In the genomic region with DNA sequence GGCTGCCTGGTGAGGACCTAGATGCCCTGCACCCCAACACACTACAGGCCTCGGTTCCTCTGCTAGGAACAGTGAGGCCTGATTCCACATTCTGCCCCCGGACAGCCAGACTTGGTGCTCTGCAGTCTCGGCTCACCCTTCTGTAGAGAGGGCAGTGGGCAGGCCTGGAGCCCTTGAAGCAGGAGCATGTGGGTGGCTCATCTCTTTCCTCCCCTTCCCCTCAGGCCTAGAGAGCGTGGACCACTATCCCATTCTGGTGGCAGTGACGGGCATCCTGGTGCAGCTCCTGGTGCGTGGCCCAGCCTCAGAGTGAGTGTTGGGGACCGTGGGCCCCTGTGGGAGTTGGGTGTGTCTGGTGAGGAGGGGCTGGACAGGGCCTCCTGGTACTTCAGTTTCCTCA, we compare ENCODE assay signal across 19 cellular contexts. TPM values are rescaled to one million over a fixed set of nuclear protein-coding genes. Genes with fewer than 3 reads are reported as not detected.
"Had no signal": no experiment of that assay in that cellular context is flagged by ENCODE, and none has a peak within 500 bp of the region (broad histone marks: within the 10 kb centered on the region; RNA-seq: fewer than 3 reads in every experiment).

No MANE protein-coding gene starts in this region.

- H3K9me3 ChIP-seq: ascending aorta, breast epithelium, gastrocnemius medialis, heart left ventricle, mucosa of descending colon, thyroid gland, uterus had no signal

- H3K4me3 ChIP-seq: ascending aorta, breast epithelium, gastrocnemius medialis, heart left ventricle, mucosa of descending colon, thyroid gland, uterus had no signal

- H3K36me3 ChIP-seq: breast epithelium, uterus had no signal

- H3K4me3 Mint-ChIP-seq: activated CD4-positive, alpha-beta memory T cell treated with anti-CD3 and anti-CD28 coated beads, Interleukin-2, amount 10 ng/mL, durations not matched to agents 7 days and 5 days; activated T-cell treated with anti-CD3 and anti-CD28 coated beads, Interleukin-2, amount 50 U/mL, for 4 hours; stimulated activated memory B cell treated with anti-CD40 and anti-IgM and Interleukin-4, amounts not matched to agents 10 μg/mL and 1 μg/mL and 100 μg/mL, for 72 hours had no signal

- ATAC-seq: activated T-cell treated with anti-CD3 and anti-CD28 coated beads, Interleukin-2, amount 50 U/mL, for 4 hours; gastrocnemius medialis; heart left ventricle; left colon; mucosa of descending colon; naive thymus-derived CD4-positive, alpha-beta T cell; stimulated activated memory B cell treated with anti-CD40 and anti-IgM and Interleukin-4, amounts not matched to agents 10 μg/mL and 1 μg/mL and 100 μg/mL, for 72 hours had no signal

- H3K9me3 Mint-ChIP-seq: activated CD4-positive, alpha-beta memory T cell treated with anti-CD3 and anti-CD28 coated beads, Interleukin-2, amount 10 ng/mL, durations not matched to agents 7 days and 5 days; activated T-cell treated with anti-CD3 and anti-CD28 coated beads, Interleukin-2, amount 50 U/mL, for 4 hours; naive thymus-derived CD4-positive, alpha-beta T cell; stimulated activated memory B cell treated with anti-CD40 and anti-IgM and Interleukin-4, amounts not matched to agents 10 μg/mL and 1 μg/mL and 100 μg/mL, for 72 hours had no signal

- H3K27ac Mint-ChIP-seq: activated CD4-positive, alpha-beta memory T cell treated with anti-CD3 and anti-CD28 coated beads, Interleukin-2, amount 10 ng/mL, durations not matched to agents 7 days and 5 days; naive thymus-derived CD4-positive, alpha-beta T cell; stimulated activated memory B cell treated with anti-CD40 and anti-IgM and Interleukin-4, amounts not matched to agents 10 μg/mL and 1 μg/mL and 100 μg/mL, for 72 hours had no signal

- DNase-seq: activated CD4-positive, alpha-beta memory T cell treated with anti-CD3 and anti-CD28 coated beads, Interleukin-2, amount 10 ng/mL, durations not matched to agents 7 days and 5 days; activated T-cell treated with anti-CD3 and anti-CD28 coated beads, Interleukin-2, amount 50 U/mL, for 4 hours; dermis blood vessel endothelial cell; erythroblast; left colon; mucosa of descending colon; naive thymus-derived CD4-positive, alpha-beta T cell; nucleus accumbens; stimulated activated CD4-positive, alpha-beta T cell treated with anti-CD3 and anti-CD28 coated beads, Interleukin-12 subunit alpha, Interleukin-12 subunit beta, amount 100 ng/mL, for 4 hours; T-helper 1 cell; T1000; thyroid gland had no signal

- H3K27me3 Mint-ChIP-seq: activated CD4-positive, alpha-beta memory T cell treated with anti-CD3 and anti-CD28 coated beads, Interleukin-2, amount 10 ng/mL, durations not matched to agents 7 days and 5 days; naive thymus-derived CD4-positive, alpha-beta T cell; stimulated activated memory B cell treated with anti-CD40 and anti-IgM and Interleukin-4, amounts not matched to agents 10 μg/mL and 1 μg/mL and 100 μg/mL, for 72 hours had no signal

- H3K27me3 ChIP-seq: ascending aorta, breast epithelium, gastrocnemius medialis, heart left ventricle, thyroid gland, uterus had no signal

- H3K27ac ChIP-seq: ascending aorta, breast epithelium, heart left ventricle, thyroid gland, uterus had no signal

RNA-seq across cellular contexts. Expression of gene AMIGO3, which starts 3.3 kb away (rescaled TPM):
- total RNA-seq: left colon, mucosa of descending colon, pulmonary artery endothelial cell, uterus had no signal
